In the genomic region with DNA sequence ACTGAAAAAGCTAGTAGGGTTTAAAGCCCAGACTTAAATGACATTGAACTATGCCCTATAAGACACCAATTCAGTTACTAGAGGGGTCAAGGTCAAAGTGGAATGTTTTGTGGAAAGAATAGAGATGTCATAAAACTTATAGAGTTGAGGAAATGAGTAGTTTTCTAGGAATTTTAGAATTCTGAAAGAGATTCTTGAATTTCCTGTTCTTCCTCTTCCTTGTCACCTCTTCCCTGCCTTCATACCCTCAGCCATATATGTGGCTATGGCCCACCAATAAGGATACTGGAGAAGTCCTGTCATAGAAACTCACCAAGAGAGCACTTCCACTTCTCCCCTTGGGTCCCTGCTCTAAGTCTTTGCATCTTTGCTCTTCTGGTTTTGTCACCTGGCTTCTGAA, we compare ENCODE assay signal across 19 cellular contexts.
DNase-seq lines count a peak whose midpoint lies in the region; ATAC-seq and TF ChIP-seq lines count a peak whose summit lies in the region.
"Had no signal": no experiment of that assay in that cellular context is flagged by ENCODE, and none has a peak within 500 bp of the region (broad histone marks: within the 10 kb centered on the region; RNA-seq: fewer than 3 reads in every experiment).

No MANE protein-coding gene starts in this region.

- H3K27me3 ChIP-seq in foreskin keratinocyte: no peaks in the 10 kb centered on the region

- POLR2A ChIA-PET in activated CD4-positive, alpha-beta memory T cell treated with anti-CD3 and anti-CD28 coated beads for 36 hours (lab: Charles Lee): no interaction called here
- POLR2A ChIA-PET in activated CD4-positive, alpha-beta memory T cell treated with anti-CD3 and anti-CD28 coated beads, Interleukin-2, amount 10 ng/mL, durations not matched to agents 7 days and 5 days (lab: Charles Lee): no interaction called here

- intact Hi-C loops in activated CD4-positive, alpha-beta memory T cell treated with anti-CD3 and anti-CD28 coated beads for 36 hours (cut with micrococcal nuclease): loop anchor here (2.0 to 5.0 kb wide), 2 partner anchors 27 to 214 kb away; no protein-coding TSS in a partner anchor

- no peaks in the 10 kb centered on the region for H3K36me3 Mint-ChIP-seq in activated CD4-positive, alpha-beta memory T cell treated with anti-CD3 and anti-CD28 coated beads for 36 hours
- H3K36me3 Mint-ChIP-seq in activated CD4-positive, alpha-beta memory T cell treated with anti-CD3 and anti-CD28 coated beads, Interleukin-2, amount 10 ng/mL, durations not matched to agents 7 days and 5 days (ENCODE audit: low read depth): peaks cover 3% of the 10 kb centered on the region
- H3K36me3 Mint-ChIP-seq in IgD-negative memory B cell: no peaks in the 10 kb centered on the region
- H3K36me3 Mint-ChIP-seq in stimulated activated memory B cell treated with anti-CD40 and anti-IgM and Interleukin-4, amounts not matched to agents 10 μg/mL and 1 μg/mL and 100 μg/mL, for 72 hours: no peaks in the 10 kb centered on the region

- CTCF ChIA-PET in activated CD4-positive, alpha-beta memory T cell treated with anti-CD3 and anti-CD28 coated beads for 36 hours (lab: Charles Lee): no interaction called here
- CTCF ChIA-PET in activated CD4-positive, alpha-beta memory T cell treated with anti-CD3 and anti-CD28 coated beads, Interleukin-2, amount 10 ng/mL, durations not matched to agents 7 days and 5 days (lab: Charles Lee): no interaction called here

- H3K9me3 Mint-ChIP-seq in activated CD4-positive, alpha-beta memory T cell treated with anti-CD3 and anti-CD28 coated beads for 36 hours: no peaks in the 10 kb centered on the region
- peaks cover 5% of the 10 kb centered on the region for H3K9me3 Mint-ChIP-seq in activated CD4-positive, alpha-beta memory T cell treated with anti-CD3 and anti-CD28 coated beads, Interleukin-2, amount 10 ng/mL, durations not matched to agents 7 days and 5 days
- H3K9me3 Mint-ChIP-seq in IgD-negative memory B cell: no peaks in the 10 kb centered on the region
- H3K9me3 Mint-ChIP-seq in stimulated activated memory B cell treated with anti-CD40 and anti-IgM and Interleukin-4, amounts not matched to agents 10 μg/mL and 1 μg/mL and 100 μg/mL, for 72 hours: no peaks in the 10 kb centered on the region

- peak overlapping the region; percentile 5 for H3K27ac Mint-ChIP-seq in activated CD4-positive, alpha-beta memory T cell treated with anti-CD3 and anti-CD28 coated beads for 36 hours
- no peak overlapping the region for H3K27ac Mint-ChIP-seq in activated CD4-positive, alpha-beta memory T cell treated with anti-CD3 and anti-CD28 coated beads, Interleukin-2, amount 10 ng/mL, durations not matched to agents 7 days and 5 days
- H3K27ac Mint-ChIP-seq in IgD-negative memory B cell: peak overlapping the region; percentile 87 to 93 (median 89)
- peak overlapping the region; percentile 93 for H3K27ac Mint-ChIP-seq in stimulated activated memory B cell treated with anti-CD40 and anti-IgM and Interleukin-4, amounts not matched to agents 10 μg/mL and 1 μg/mL and 100 μg/mL, for 72 hours

- ATAC-seq in foreskin keratinocyte (no peak), omental fat pad (ENCODE audit: low FRiP score) (no peak)
- ATAC-seq in stimulated activated memory B cell treated with anti-CD40 and anti-IgM and Interleukin-4, amounts not matched to agents 10 μg/mL and 1 μg/mL and 100 μg/mL, for 72 hours: no peak
- ATAC-seq: HCT116 had no signal

- peaks cover 46% of the 10 kb centered on the region for H3K4me1 Mint-ChIP-seq in activated CD4-positive, alpha-beta memory T cell treated with anti-CD3 and anti-CD28 coated beads for 36 hours (ENCODE audit: low read depth)
- peaks cover 41% of the 10 kb centered on the region for H3K4me1 Mint-ChIP-seq in activated CD4-positive, alpha-beta memory T cell treated with anti-CD3 and anti-CD28 coated beads, Interleukin-2, amount 10 ng/mL, durations not matched to agents 7 days and 5 days
- H3K4me1 Mint-ChIP-seq in IgD-negative memory B cell: peaks cover 41 to 44% (median 42%) of the 10 kb centered on the region in 3 donors
- H3K4me1 Mint-ChIP-seq in stimulated activated memory B cell treated with anti-CD40 and anti-IgM and Interleukin-4, amounts not matched to agents 10 μg/mL and 1 μg/mL and 100 μg/mL, for 72 hours: peaks cover 63% of the 10 kb centered on the region

- DNase-seq in activated CD4-positive, alpha-beta memory T cell treated with anti-CD3 and anti-CD28 coated beads for 36 hours: no peak
- no peak for DNase-seq in activated CD4-positive, alpha-beta memory T cell treated with anti-CD3 and anti-CD28 coated beads, Interleukin-2, amount 10 ng/mL, durations not matched to agents 7 days and 5 days
- DNase-seq in foreskin keratinocyte: peak in 1 of 2 donors; percentile 41
- no peak for DNase-seq in NCI-H69 (lab: John Stamatoyannopoulos, UW)
- DNase-seq in DMS114 treated with DMSO at 0.1 percent for 48 hours (lab: John Stamatoyannopoulos, UW; ENCODE audit: unreplicated experiment): no peak
- DNase-seq in omental fat pad (ENCODE audit: low spot score): no peak
- DNase-seq: C1 segment of cervical spinal cord; COR-L47; KG1; NCI-H1092 treated with DMSO at 0.1 percent for 48 hours; NCI-H1694; NCI-H2107; NCI-H226; NCI-H526 treated with DMSO at 0.1 percent for 48 hours; NK-92 treated with Interleukin-12 subunit alpha and Interleukin-12 subunit beta, amount 100 ng/mL, for 24 hours had no signal

- H3K4me3 Mint-ChIP-seq in activated CD4-positive, alpha-beta memory T cell treated with anti-CD3 and anti-CD28 coated beads for 36 hours: no peak overlapping the region
- no peak overlapping the region for H3K4me3 Mint-ChIP-seq in activated CD4-positive, alpha-beta memory T cell treated with anti-CD3 and anti-CD28 coated beads, Interleukin-2, amount 10 ng/mL, durations not matched to agents 7 days and 5 days
- peak overlapping the region in 3 of 4 donors; percentile 19 to 84 (median 47) for H3K4me3 Mint-ChIP-seq in IgD-negative memory B cell
- H3K4me3 Mint-ChIP-seq in stimulated activated memory B cell treated with anti-CD40 and anti-IgM and Interleukin-4, amounts not matched to agents 10 μg/mL and 1 μg/mL and 100 μg/mL, for 72 hours: no peak overlapping the region

- TF ChIP-seq CTCF in foreskin keratinocyte (conservative IDR thresholded peaks at IDR 0.05) (no peak), omental fat pad (IDR thresholded peaks at IDR 0.05) (no peak)

- peak overlapping the region; percentile 48 for H3K27ac ChIP-seq in foreskin keratinocyte
- H3K27ac ChIP-seq: 22Rv1 had no signal

- no peaks in the 10 kb centered on the region for H3K27me3 Mint-ChIP-seq in activated CD4-positive, alpha-beta memory T cell treated with anti-CD3 and anti-CD28 coated beads for 36 hours
- H3K27me3 Mint-ChIP-seq in activated CD4-positive, alpha-beta memory T cell treated with anti-CD3 and anti-CD28 coated beads, Interleukin-2, amount 10 ng/mL, durations not matched to agents 7 days and 5 days: no peaks in the 10 kb centered on the region
- H3K27me3 Mint-ChIP-seq in IgD-negative memory B cell: peaks cover 2% of the 10 kb centered on the region
- H3K27me3 Mint-ChIP-seq in stimulated activated memory B cell treated with anti-CD40 and anti-IgM and Interleukin-4, amounts not matched to agents 10 μg/mL and 1 μg/mL and 100 μg/mL, for 72 hours: no peaks in the 10 kb centered on the region

- H3K4me1 ChIP-seq in foreskin keratinocyte: peaks cover 42% of the 10 kb centered on the region

Comparison
In these comparisons a context has a peak if more than half of its experiments do, and no peak if none do; other contexts are left out.
1. H3K4me3 Mint-ChIP-seq: peak in IgD-negative memory B cell (3 of 4); none in activated CD4-positive, alpha-beta memory T cell treated with anti-CD3 and anti-CD28 coated beads for 36 hours (single experiment), activated CD4-positive, alpha-beta memory T cell treated with anti-CD3 and anti-CD28 coated beads, Interleukin-2, amount 10 ng/mL, durations not matched to agents 7 days and 5 days (single experiment) and stimulated activated memory B cell treated with anti-CD40 and anti-IgM and Interleukin-4, amounts not matched to agents 10 μg/mL and 1 μg/mL and 100 μg/mL, for 72 hours (single experiment).